In genomic region chr5:109388407-109388806, GRCh38 we compare ENCODE assay signal across 14 cellular contexts. TPM values are rescaled to one million over a fixed set of nuclear protein-coding genes. Genes with fewer than 3 reads are reported as not detected.
A peak's percentile ranks its signal among the peaks of the same experiment; 100 is the strongest.
DNase-seq lines count a peak whose midpoint lies in the region; ATAC-seq and TF ChIP-seq lines count a peak whose summit lies in the region.
"Had no signal": no experiment of that assay in that cellular context is flagged by ENCODE, and none has a peak within 500 bp of the region (broad histone marks: within the 10 kb centered on the region; RNA-seq: fewer than 3 reads in every experiment).

No MANE protein-coding gene starts in this region.

- peak overlapping the region; percentile 6 for H3K27ac ChIP-seq in foreskin keratinocyte
- H3K27ac ChIP-seq: left ventricle myocardium inferior, SJCRH30 had no signal

- in situ Hi-C loops in HAP-1 (cut with MboI; ENCODE audit: low sequenced_read_pairs) = no loop called here

- H3K4me1 ChIP-seq in adipocyte (ENCODE audit: control insufficient read depth, insufficient read depth, low read length) (peaks cover 19% of the 10 kb centered on the region), foreskin keratinocyte (peaks cover 21% of the 10 kb centered on the region), HAP-1 (no peaks in the 10 kb centered on the region)

- peaks cover 3% of the 10 kb centered on the region for H3K9me3 ChIP-seq in adipocyte (ENCODE audit: control insufficient read depth, low read length)
- no peaks in the 10 kb centered on the region for H3K9me3 ChIP-seq in HAP-1
- H3K9me3 ChIP-seq: left ventricle myocardium inferior had no signal

- no peak for TF ChIP-seq CTCF in foreskin keratinocyte (conservative IDR thresholded peaks at IDR 0.05)

- H3K4me3 ChIP-seq in adipocyte (ENCODE audit: low read length) = no peak overlapping the region
- no peak overlapping the region for H3K4me3 ChIP-seq in HAP-1
- H3K4me3 ChIP-seq: left ventricle myocardium inferior, SJCRH30 had no signal

- ATAC-seq in foreskin keratinocyte (peak; percentile 51), GM18861 (IDR thresholded peaks at IDR 0.05; ENCODE audit: unreplicated experiment) (no peak)
- no peak for ATAC-seq in activated CD4-positive, CD25-positive, alpha-beta regulatory T cell treated with anti-CD3 and anti-CD28 coated beads, Interleukin-2, amount 50 U/mL, for 24 hours
- ATAC-seq: HepG2 had no signal

- no peak overlapping the region for H3K9ac ChIP-seq in adipocyte (ENCODE audit: low read length)

- DNase-seq in AG08396 (ENCODE audit: low spot score) = peak; percentile 13
- DNase-seq in HCEC 1CT = peak; percentile 33
- peak; percentile 32 for DNase-seq in adipocyte (ENCODE audit: low read depth)
- DNase-seq in foreskin keratinocyte = no peak
- DNase-seq in DMS114 treated with DMSO at 0.1 percent for 48 hours (lab: John Stamatoyannopoulos, UW; ENCODE audit: unreplicated experiment) = no peak
- DNase-seq in HAP-1 (ENCODE audit: low spot score in 2 of 2) = no peak
- DNase-seq: head of caudate nucleus, left ventricle myocardium inferior, NCI-H146, NCI-H748 treated with DMSO at 0.1 percent for 48 hours, SJCRH30 had no signal

- H3K27me3 ChIP-seq in adipocyte (replicated peaks; ENCODE audit: control insufficient read depth, insufficient read depth, low read length) (no peaks in the 10 kb centered on the region), foreskin keratinocyte (no peaks in the 10 kb centered on the region), HAP-1 (ENCODE audit: low read depth) (no peaks in the 10 kb centered on the region)
- H3K27me3 ChIP-seq: SJCRH30 had no signal

- peaks cover 10% of the 10 kb centered on the region for H3K36me3 ChIP-seq in adipocyte (ENCODE audit: control insufficient read depth, insufficient read depth, low read length, severe bottlenecking)
- H3K36me3 ChIP-seq in HAP-1 (replicated peaks) = no peaks in the 10 kb centered on the region
- H3K36me3 ChIP-seq: SJCRH30 had no signal

RNA-seq across cellular contexts. Expression of gene PJA2, which starts 21.4 kb away (rescaled TPM):
- total RNA-seq in foreskin keratinocyte = 39.0 and 41.1 TPM in 2 replicates
- 8.8 and 10.2 TPM in 2 replicates for polyA plus RNA-seq in foreskin keratinocyte

Comparison
In these comparisons a context has a peak if more than half of its experiments do, and no peak if none do; other contexts are left out.
1. DNase-seq: peak in AG08396 (single experiment), HCEC 1CT (single experiment) and adipocyte (single experiment); none in foreskin keratinocyte (0 of 2), DMS114 treated with DMSO at 0.1 percent for 48 hours (single experiment) and HAP-1 (0 of 2).